Comparison of ENCODE assay signal across 1 cellular context in the genomic region with DNA sequence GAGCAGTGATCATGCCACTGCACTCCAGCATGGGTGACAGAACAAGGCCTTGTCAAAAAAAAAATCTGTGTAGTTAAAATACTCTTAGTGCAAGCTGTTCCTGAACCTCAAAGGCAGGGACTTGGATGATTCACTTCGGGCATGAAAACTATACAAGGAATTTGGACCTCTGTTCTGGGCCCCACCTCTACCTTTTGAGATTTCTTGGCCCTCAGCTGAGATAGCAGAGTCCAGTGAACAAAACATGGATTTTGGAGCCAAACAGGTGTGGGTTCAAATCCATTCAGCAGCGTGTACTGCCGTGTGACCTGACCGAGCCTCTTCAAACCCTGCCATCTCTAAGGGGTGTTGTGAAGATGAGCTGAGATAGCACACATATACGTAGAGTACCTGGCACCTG.
TF ChIP-seq lines count a peak whose summit lies in the region.

No MANE protein-coding gene starts in this region.

TF ChIP-seq in HepG2, 621 proteins besides CTCF, POLR2A, EP300 and RAD21:
- no peak for TF ChIP-seq ZNF589 (CRISPR knock-in tag; conservative IDR thresholded peaks at IDR 0.05)
- TF ChIP-seq, protein P1, sequence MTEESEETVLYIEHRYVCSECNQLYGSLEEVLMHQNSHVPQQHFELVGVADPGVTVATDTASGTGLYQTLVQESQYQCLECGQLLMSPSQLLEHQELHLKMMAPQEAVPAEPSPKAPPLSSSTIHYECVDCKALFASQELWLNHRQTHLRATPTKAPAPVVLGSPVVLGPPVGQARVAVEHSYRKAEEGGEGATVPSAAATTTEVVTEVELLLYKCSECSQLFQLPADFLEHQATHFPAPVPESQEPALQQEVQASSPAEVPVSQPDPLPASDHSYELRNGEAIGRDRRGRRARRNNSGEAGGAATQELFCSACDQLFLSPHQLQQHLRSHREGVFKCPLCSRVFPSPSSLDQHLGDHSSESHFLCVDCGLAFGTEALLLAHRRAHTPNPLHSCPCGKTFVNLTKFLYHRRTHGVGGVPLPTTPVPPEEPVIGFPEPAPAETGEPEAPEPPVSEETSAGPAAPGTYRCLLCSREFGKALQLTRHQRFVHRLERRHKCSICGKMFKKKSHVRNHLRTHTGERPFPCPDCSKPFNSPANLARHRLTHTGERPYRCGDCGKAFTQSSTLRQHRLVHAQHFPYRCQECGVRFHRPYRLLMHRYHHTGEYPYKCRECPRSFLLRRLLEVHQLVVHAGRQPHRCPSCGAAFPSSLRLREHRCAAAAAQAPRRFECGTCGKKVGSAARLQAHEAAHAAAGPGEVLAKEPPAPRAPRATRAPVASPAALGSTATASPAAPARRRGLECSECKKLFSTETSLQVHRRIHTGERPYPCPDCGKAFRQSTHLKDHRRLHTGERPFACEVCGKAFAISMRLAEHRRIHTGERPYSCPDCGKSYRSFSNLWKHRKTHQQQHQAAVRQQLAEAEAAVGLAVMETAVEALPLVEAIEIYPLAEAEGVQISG (CRISPR knock-in tag; IDR thresholded peaks at IDR 0.05) = no peak
- TF ChIP-seq ZBTB8A (CRISPR knock-in tag; IDR thresholded peaks at IDR 0.05; ENCODE audit: borderline replicate concordance, low read depth) = no peak
- TF ChIP-seq ZNF550 (CRISPR knock-in tag; IDR thresholded peaks at IDR 0.05; ENCODE audit: borderline replicate concordance) = no peak
- no peak for TF ChIP-seq SP2 (CRISPR knock-in tag; IDR thresholded peaks at IDR 0.05)
- TF ChIP-seq FOXA3 (CRISPR knock-in tag; IDR thresholded peaks at IDR 0.05) = no peak
- no peak for TF ChIP-seq NR2C2 (CRISPR knock-in tag; IDR thresholded peaks at IDR 0.05; ENCODE audit: borderline replicate concordance)
- TF ChIP-seq ZNF644 (CRISPR knock-in tag; IDR thresholded peaks at IDR 0.05; ENCODE audit: low read depth) = no peak
- no peak for TF ChIP-seq ZNF703 (CRISPR knock-in tag; IDR thresholded peaks at IDR 0.05; ENCODE audit: borderline replicate concordance)
- TF ChIP-seq KLF13 (CRISPR knock-in tag; IDR thresholded peaks at IDR 0.05) = no peak
- TF ChIP-seq CERS6 (CRISPR knock-in tag; IDR thresholded peaks at IDR 0.05) = no peak
- no peak for TF ChIP-seq ZNF44 (CRISPR knock-in tag; IDR thresholded peaks at IDR 0.05)
- no peak for TF ChIP-seq DZIP1 (CRISPR knock-in tag; IDR thresholded peaks at IDR 0.05)
